ENCODE assay signal across 8 cellular contexts in the genomic region with DNA sequence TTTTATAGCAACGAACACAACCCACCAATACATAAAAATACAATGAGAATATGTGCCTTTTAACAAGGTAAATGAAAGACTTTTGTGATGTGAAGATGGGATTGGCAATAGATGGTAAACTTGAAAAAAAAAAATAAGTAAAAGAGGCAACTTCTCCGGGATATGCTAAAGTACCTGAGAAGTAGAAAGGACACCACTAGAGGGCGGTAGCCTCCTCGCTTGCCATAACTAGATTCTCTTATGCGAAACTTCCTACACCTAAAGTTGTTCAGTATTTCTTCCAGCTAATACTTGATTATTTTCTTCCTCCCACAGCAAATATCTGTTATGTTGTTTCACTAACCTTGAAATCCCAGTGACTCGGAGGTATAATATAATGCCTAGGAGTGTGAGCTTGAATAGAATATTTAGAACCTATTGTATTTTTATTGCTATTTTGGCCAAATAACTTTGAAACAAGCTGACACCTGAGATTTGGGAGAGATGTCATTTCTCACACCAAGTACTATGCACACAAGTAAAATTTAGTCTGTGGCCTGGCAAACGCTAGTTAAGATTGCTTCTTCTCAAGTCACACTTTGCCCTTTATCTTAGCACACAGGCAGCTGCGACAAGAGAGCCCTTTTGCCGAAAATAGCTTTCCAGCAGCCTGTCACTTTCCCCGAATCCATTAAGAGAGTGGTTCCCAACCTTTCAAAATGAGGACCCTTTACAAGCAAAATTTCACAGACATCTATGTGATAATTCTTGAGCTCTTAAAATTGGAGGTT. TPM values are rescaled to one million over a fixed set of nuclear protein-coding genes. Genes with fewer than 3 reads are reported as not detected.
DNase-seq lines count a peak whose midpoint lies in the region; ATAC-seq, FAIRE-seq and TF ChIP-seq lines count a peak whose summit lies in the region.

No MANE protein-coding gene starts in this region.

- H3K4me2 ChIP-seq in GM12878 (ENCODE audit: control insufficient read depth, insufficient read depth) = no peak overlapping the region

- no peaks in the 10 kb centered on the region for H3K9me3 Mint-ChIP-seq in T-helper 2 cell treated with Interferon-gamma antibody and Interleukin-4, amounts not matched to agents 5 μg/mL and 100 μg/mL, for 36 hours

- no peak for TF ChIP-seq EP300 in GM12878 (IDR thresholded peaks at IDR 0.05; ENCODE audit: borderline replicate concordance in 1 of 2, control insufficient read depth in 1 of 2, low read depth in 2 of 2, low read length in 2 of 2)

- H3K36me3 ChIP-seq in GM06990 (ENCODE audit: control insufficient read depth, insufficient read depth, low read length) = no peaks in the 10 kb centered on the region
- no peaks in the 10 kb centered on the region for H3K36me3 ChIP-seq in HAP-1 (replicated peaks)
- H3K36me3 ChIP-seq in GM12878 (ENCODE audit: control insufficient read depth in 2 of 2, insufficient read depth in 2 of 2, low read length in 1 of 2) = no peaks in the 10 kb centered on the region

- H3K79me2 ChIP-seq in GM12878 (ENCODE audit: control insufficient read depth, insufficient read depth, low read length) = no peaks in the 10 kb centered on the region

- ATAC-seq in GM12878 = peak; percentile 87

- peak; percentile 83 for TF ChIP-seq CTCF in GM06990 (IDR thresholded peaks at IDR 0.05; ENCODE audit: insufficient read depth, low read length, poor library complexity, severe bottlenecking)
- TF ChIP-seq CTCF in GM12878 (IDR thresholded peaks at IDR 0.05 in 2 of 3, conservative IDR thresholded peaks at IDR 0.05 in 1 of 3; ENCODE audit: control insufficient read depth in 2 of 3, extremely low read depth in 1 of 3, insufficient read depth in 1 of 3, low read depth in 3 of 3, low read length in 3 of 3) = peak; percentile 83 to 87 (median 86)

- RAD21 ChIA-PET in GM12878 (lab: Charles Lee; ENCODE audit: unreplicated experiment) = interaction anchor here (0.7 to 1.8 kb wide), 24 partner anchors 11 to 718 kb away, joined by 3 to 8 read pairs (median 4); partner anchors contain the start of gene PDLIM5

- no peak overlapping the region for H2AFZ ChIP-seq in GM12878 (ENCODE audit: control insufficient read depth, low read depth, low read length)

- H3K27me3 ChIP-seq in GM06990 (replicated peaks; ENCODE audit: control insufficient read depth, insufficient read depth, low read length) (no peaks in the 10 kb centered on the region), HAP-1 (ENCODE audit: low read depth) (no peaks in the 10 kb centered on the region), GM12878 (replicated peaks in 1 of 2; ENCODE audit: control insufficient read depth in 2 of 2, insufficient read depth in 2 of 2, low read length in 1 of 2) (no peaks in the 10 kb centered on the region)

- H3K27ac ChIP-seq in GM12878 (ENCODE audit: control insufficient read depth, insufficient read depth) = no peak overlapping the region

- WGBS in GM12878 (ENCODE audit: insufficient coverage, insufficient replicate concordance, low lambda C conversion rate, missing lambda C conversion rate) = 17% methylated on average over 10 of the region's 10 CpGs

- peaks cover 28% of the 10 kb centered on the region for H3K27me3 Mint-ChIP-seq in T-helper 2 cell treated with Interferon-gamma antibody and Interleukin-4, amounts not matched to agents 5 μg/mL and 100 μg/mL, for 36 hours (ENCODE audit: low read depth)

- no peaks in the 10 kb centered on the region for H3K4me1 Mint-ChIP-seq in T-helper 2 cell treated with Interferon-gamma antibody and Interleukin-4, amounts not matched to agents 5 μg/mL and 100 μg/mL, for 36 hours (ENCODE audit: low read depth)

- peak; percentile 9 for DNase-seq in GM06990 (ENCODE audit: extremely low read depth, insufficient read length)
- DNase-seq in HAP-1 (ENCODE audit: low spot score in 2 of 2) = peak; percentile 80 to 82
- peak; percentile 0 for DNase-seq in NCI-H1105 (lab: John Stamatoyannopoulos, UW)
- peak; percentile 23 for DNase-seq in T-helper 2 cell treated with Interferon-gamma antibody and Interleukin-4, amounts not matched to agents 5 μg/mL and 100 μg/mL, for 36 hours (ENCODE audit: low spot score)
- DNase-seq in GM12878 (ENCODE audit: low read depth, low spot score) = peak; percentile 25
- DNase-seq in iPS-NIHi11 (ENCODE audit: low spot score) = peak; percentile 38
- DNase-seq in stimulated activated CD4-positive, alpha-beta T cell treated with anti-CD3 and anti-CD28 coated beads, Interleukin-12 subunit alpha, Interleukin-12 subunit beta, amount 100 ng/mL, for 24 hours (ENCODE audit: low read depth in 2 of 2) = peak; percentile 13 to 26
- DNase-seq in HPDE6-E6E7 (ENCODE audit: extremely low spot score) = no peak

- peak; percentile 92 for TF ChIP-seq RAD21 in GM12878 (IDR thresholded peaks at IDR 0.05; ENCODE audit: insufficient read depth, low read depth, low read length)

- no TSS peak for BruUV-seq in GM12878 (replicated peaks; lab: Mats Ljungman, UMichigan)

- H3K9ac ChIP-seq in GM12878 (ENCODE audit: control insufficient read depth, insufficient read depth, low read length) = no peak overlapping the region

- POLR2A ChIA-PET in GM12878 (lab: Charles Lee) = interaction anchor here (0.6 to 1.1 kb wide), 3 partner anchors 46 to 1067 kb away, joined by 3 to 5 read pairs (median 4); no protein-coding TSS in a partner anchor

- H3K9me3 ChIP-seq in HAP-1 = no peaks in the 10 kb centered on the region
- no peaks in the 10 kb centered on the region for H3K9me3 ChIP-seq in GM12878 (replicated peaks; ENCODE audit: control insufficient read depth, insufficient read depth, low read length)

- FAIRE-seq in GM12878 (lab: Jason Lieb, UNC) = peak; percentile 85

- no peaks in the 10 kb centered on the region for H4K20me1 ChIP-seq in GM12878 (ENCODE audit: control insufficient read depth, insufficient read depth)

- H3K4me3 Mint-ChIP-seq in T-helper 2 cell treated with Interferon-gamma antibody and Interleukin-4, amounts not matched to agents 5 μg/mL and 100 μg/mL, for 36 hours = no peak overlapping the region

- in situ Hi-C loops in HAP-1 (cut with MboI; ENCODE audit: low sequenced_read_pairs) (loop anchor here (10.0 kb wide), 1 partner anchor 188 kb away; no protein-coding TSS in a partner anchor), GM12878 (cut with MboI) (loop anchor here (5.0 kb wide), 1 partner anchor 190 kb away; no protein-coding TSS in a partner anchor)

- no peak for TF ChIP-seq POLR2A in GM12878 (IDR thresholded peaks at IDR 0.05; ENCODE audit: low read depth, low read length)

- SMC1A ChIA-PET in GM12878 (lab: Charles Lee; ENCODE audit: uncharacterized antibody, unreplicated experiment) = interaction anchor here (0.6 to 3.6 kb wide), 39 partner anchors 9 to 371 kb away, joined by 3 to 17 read pairs (median 4); partner anchors contain the start of gene PDLIM5

- H3K27ac Mint-ChIP-seq in T-helper 2 cell treated with Interferon-gamma antibody and Interleukin-4, amounts not matched to agents 5 μg/mL and 100 μg/mL, for 36 hours = no peak overlapping the region

- CTCF ChIA-PET in GM12878 (lab: Yijun Ruan, JAX) = interaction anchor here (0.7 to 4.0 kb wide), 50 partner anchors 9 to 1651 kb away, joined by 3 to 32 read pairs (median 6); no protein-coding TSS in a partner anchor

- no peaks in the 10 kb centered on the region for H3K36me3 Mint-ChIP-seq in T-helper 2 cell treated with Interferon-gamma antibody and Interleukin-4, amounts not matched to agents 5 μg/mL and 100 μg/mL, for 36 hours (ENCODE audit: low read depth)

- H3K4me3 ChIP-seq in GM06990 (replicated peaks; ENCODE audit: low read depth, low read length) (no peak overlapping the region), HAP-1 (no peak overlapping the region), GM12878 (no peak overlapping the region)

- peaks cover 4% of the 10 kb centered on the region for H3K4me1 ChIP-seq in HAP-1
- no peaks in the 10 kb centered on the region for H3K4me1 ChIP-seq in GM12878 (ENCODE audit: control insufficient read depth, insufficient read depth, low read length)

- intact Hi-C loops in GM12878 (cut with micrococcal nuclease; ENCODE audit: unreplicated experiment) = loop anchor here (1.0 kb wide), 1 partner anchor 189 kb away; no protein-coding TSS in a partner anchor

TF ChIP-seq in GM12878, 131 proteins besides CTCF, POLR2A, EP300 and RAD21:
- peak; percentile 92; the same call in 1 of the 2 replicates for TF ChIP-seq SMC3 (IDR thresholded peaks at IDR 0.05; ENCODE audit: borderline replicate concordance, low read length)
- TF ChIP-seq WRNIP1 (IDR thresholded peaks at IDR 0.05; ENCODE audit: borderline replicate concordance, low read depth, low read length) = no peak
- TF ChIP-seq ZNF384 (IDR thresholded peaks at IDR 0.05; ENCODE audit: borderline replicate concordance, low read depth, low read length) = peak; percentile 23; the same call in 1 of the 2 replicates
- TF ChIP-seq USF1 (IDR thresholded peaks at IDR 0.05; ENCODE audit: borderline replicate concordance, extremely low read length, insufficient read depth, low read depth, low read length) = no peak
- TF ChIP-seq FOXK2 (IDR thresholded peaks at IDR 0.05) = no peak
- 0 out of 2 replicates have a peak, but pooled peaks have one; percentile 32 for TF ChIP-seq YY1 (IDR thresholded peaks at IDR 0.05; ENCODE audit: low read depth, low read length)
- peak; percentile 48; the same call in 1 of the 2 replicates for TF ChIP-seq RB1 (IDR thresholded peaks at IDR 0.05; ENCODE audit: borderline replicate concordance)

RNA-seq across cellular contexts. Expression of gene PDLIM5, which starts 44.9 kb away (rescaled TPM):
- total RNA-seq in GM12878 (2013; cell fraction: nucleolus; rRNA removed) = 187 and 218 TPM in 2 replicates
- total RNA-seq in GM12878 (2014; rRNA removed) (18.5 and 22.1 TPM in 2 replicates), GM12878 (2014; rRNA removed; fragmentation: Illumina TruSeq; extraction: Trizol) (16.1 and 17.4 TPM in 2 replicates), GM12878 (2021) (21.7 and 23.0 TPM in 2 replicates)
- polyA plus RNA-seq in GM12878 (2011; ENCODE audit: low read depth) = 11.4 TPM
- polyA plus RNA-seq in GM12878 (2011; rRNA removed) (41.7 and 52.9 TPM in 2 replicates), GM12878 (2014; fragmentation: Illumina TruSeq; extraction: Trizol) (11.0 and 23.1 TPM in 2 replicates), GM12878 (2014; fragmentation: Nextera tagmentation; extraction: Ambion mirVana) (10 to 100 TPM in 1 of 2 experiments, 1 to 10 TPM in 1; 10.0 to 15.2 TPM), GM12878 (2014; rRNA removed) (11.8 and 13.7 TPM in 2 replicates), GM12878 (2016; fragmentation: Nextera tagmentation; extraction: Ambion mirVana) (10 to 100 TPM; 25.5 to 25.7 TPM)
- polyA plus RNA-seq in GM12878 (2011; cell fraction: cytosol; rRNA removed) = 55.5 and 59.5 TPM in 2 replicates
- polyA plus RNA-seq in GM12878 (2011; cell fraction: nucleus; rRNA removed) = 29.4 and 31.0 TPM in 2 replicates
- polyA plus RNA-seq in GM12878 (2012) = 8.7 and 13.9 TPM in 2 replicates
- 135 and 169 TPM in 2 replicates for polyA minus RNA-seq in GM12878 (2011; rRNA and poly(A)+ RNA removed)
- 20.6 and 21.4 TPM in 2 replicates for polyA minus RNA-seq in GM12878 (2011; cell fraction: cytosol; rRNA and poly(A)+ RNA removed)
- polyA minus RNA-seq in GM12878 (2011; cell fraction: nucleus; rRNA and poly(A)+ RNA removed) = 84.3 and 172 TPM in 2 replicates
